Comparison of ENCODE assay signal across 1 cellular context in genomic region chr2:222518570-222519381, GRCh38.
A peak's percentile ranks its signal among the peaks of the same experiment; 100 is the strongest.
TF ChIP-seq lines count a peak whose summit lies in the region.

No MANE protein-coding gene starts in this region.

TF ChIP-seq in WTC11, 78 proteins besides CTCF, POLR2A, EP300 and RAD21 (continued from another document):
- TF ChIP-seq ARID4B (CRISPR knock-in tag; IDR thresholded peaks at IDR 0.05; ENCODE audit: borderline replicate concordance) (no peak), FOXJ3 (CRISPR knock-in tag; IDR thresholded peaks at IDR 0.05; ENCODE audit: borderline replicate concordance) (no peak), TEAD1 (CRISPR knock-in tag; IDR thresholded peaks at IDR 0.05) (peak; percentile 41; the same call in 1 of the 2 replicates)
TF ChIP-seq in WTC11: peak in this region for 2.
